8 cellular contexts compared by ENCODE assay signal in genomic region chr10:43160919-43161251, GRCh38. TPM values are rescaled to one million over a fixed set of nuclear protein-coding genes. Genes with fewer than 3 reads are reported as not detected.
DNase-seq lines count a peak whose midpoint lies in the region; ATAC-seq and TF ChIP-seq lines count a peak whose summit lies in the region.

No MANE protein-coding gene starts in this region.

- DNase-seq in memory B cell (ENCODE audit: low spot score in 2 of 2) (no peak), LoVo (ENCODE audit: low spot score) (no peak), NCI-H82 (lab: John Stamatoyannopoulos, UW) (no peak)
- DNase-seq in stimulated activated CD4-positive, alpha-beta T cell treated with anti-CD3 and anti-CD28 coated beads, Interleukin-4, amount 100 ng/mL, for 1 hour, result no peak

- peak; percentile 82 for ATAC-seq in GM18870 (IDR thresholded peaks at IDR 0.05; ENCODE audit: unreplicated experiment)
- peak; percentile 65 for ATAC-seq in GM21717 (IDR thresholded peaks at IDR 0.05; ENCODE audit: unreplicated experiment)
- ATAC-seq in HG03520 (IDR thresholded peaks at IDR 0.05; ENCODE audit: unreplicated experiment), result peak; percentile 60
- no peak for ATAC-seq in memory B cell (ENCODE audit: low read depth)
- ATAC-seq in gastroesophageal sphincter, result no peak

- TF ChIP-seq EP300 in gastroesophageal sphincter (IDR thresholded peaks at IDR 0.05), result no peak

- no peaks in the 10 kb centered on the region for H3K27me3 Mint-ChIP-seq in memory B cell

- H3K4me3 ChIP-seq in gastroesophageal sphincter, result no peak overlapping the region

- no peak for TF ChIP-seq POLR2A in gastroesophageal sphincter (IDR thresholded peaks at IDR 0.05)

- no peaks in the 10 kb centered on the region for H3K9me3 Mint-ChIP-seq in memory B cell

- H3K27ac ChIP-seq in gastroesophageal sphincter, result no peak overlapping the region

- TF ChIP-seq CTCF in gastroesophageal sphincter (IDR thresholded peaks at IDR 0.05), result no peak

- H3K4me1 Mint-ChIP-seq in memory B cell, result peaks cover 22% of the 10 kb centered on the region

- peak overlapping the region; percentile 5 for H3K27ac Mint-ChIP-seq in memory B cell

- peaks cover 0 to 27% of the 10 kb centered on the region in 2 donors for H3K36me3 ChIP-seq in gastroesophageal sphincter

- H3K27me3 ChIP-seq in gastroesophageal sphincter, result no peaks in the 10 kb centered on the region

- peaks cover 32% of the 10 kb centered on the region for H3K36me3 Mint-ChIP-seq in memory B cell

- H3K4me3 Mint-ChIP-seq in memory B cell, result no peak overlapping the region

- H3K4me1 ChIP-seq in gastroesophageal sphincter, result peaks cover 0 to 34% (median 12%) of the 10 kb centered on the region in 3 donors

- no peaks in the 10 kb centered on the region for H3K9me3 ChIP-seq in gastroesophageal sphincter

- WGBS in gastroesophageal sphincter (ENCODE audit: low coverage in 1 of 2), 2 donors, result 79 to 88% methylated on average over 2 of the region's 2 CpGs

RNA-seq across cellular contexts. Expression of gene CSGALNACT2, which starts 22.6 kb away (rescaled TPM):
- total RNA-seq in gastroesophageal sphincter, result 10 to 100 TPM; 28.4 to 37.4 (median 32.7) TPM

Comparison
In these comparisons a context has a peak if more than half of its experiments do, and no peak if none do; other contexts are left out.
1. ATAC-seq: peak in GM18870 (single experiment), GM21717 (single experiment) and HG03520 (single experiment); none in memory B cell (single experiment) and gastroesophageal sphincter (single experiment).